Comparison of ENCODE assay signal across 8 cellular contexts in genomic region chr6:132813173-132813856, GRCh38.
DNase-seq lines count a peak whose midpoint lies in the region; ATAC-seq and FAIRE-seq lines count a peak whose summit lies in the region.

No MANE protein-coding gene starts in this region.

- peaks cover 38% of the 10 kb centered on the region for H3K36me3 ChIP-seq in NT2/D1 (ENCODE audit: insufficient read depth, insufficient read length, low read length)

- in situ Hi-C loops in ACHN (cut with HindIII; ENCODE audit: low pct_ligation_motif_present, low pct_unique_long_range_greater_than_20kb, low sequenced_read_pairs): no loop called here

- H3K4me3 ChIP-seq in NT2/D1 (ENCODE audit: insufficient read length, low read depth): peak overlapping the region; percentile 78

- H3K9me3 ChIP-seq in NT2/D1 (ENCODE audit: insufficient read depth, low read length): no peaks in the 10 kb centered on the region

- no peak for FAIRE-seq in HTR-8/SVneo (lab: Jason Lieb, UNC)

- ATAC-seq in GM18511 (IDR thresholded peaks at IDR 0.05; ENCODE audit: unreplicated experiment) (peak; percentile 37), HG03066 (IDR thresholded peaks at IDR 0.05; ENCODE audit: low read depth, unreplicated experiment) (peak; percentile 32)

- peaks cover 5% of the 10 kb centered on the region for H3K4me1 ChIP-seq in NT2/D1 (ENCODE audit: insufficient read depth, insufficient read length)

- H3K27me3 ChIP-seq in NT2/D1 (ENCODE audit: insufficient read depth, insufficient read length): no peaks in the 10 kb centered on the region

- DNase-seq in ACHN: peak; percentile 48
- no peak for DNase-seq in NT2/D1 (ENCODE audit: low read depth, low spot score)
- DNase-seq in activated effector memory CD4-positive, alpha-beta T cell treated with anti-CD3 and anti-CD28 coated beads, Interleukin-2, amount 50 U/mL, for 16 hours: peak; percentile 78
- DNase-seq in foreskin melanocyte: peak; percentile 91
- peak in 46 of 56 donors; percentile 4 to 74 (median 44) for DNase-seq in nucleus accumbens (lab: John Stamatoyannopoulos, UW)
- DNase-seq in HTR-8/SVneo (ENCODE audit: insufficient read length, low spot score): no peak

- peak overlapping the region; percentile 82 for H3K9ac ChIP-seq in NT2/D1 (ENCODE audit: insufficient read length, low read depth)

Comparison
In these comparisons a context has a peak if more than half of its experiments do, and no peak if none do; other contexts are left out.
1. DNase-seq: peak in ACHN (single experiment), activated effector memory CD4-positive, alpha-beta T cell treated with anti-CD3 and anti-CD28 coated beads, Interleukin-2, amount 50 U/mL, for 16 hours (single experiment), foreskin melanocyte (single experiment) and nucleus accumbens (46 of 56); none in NT2/D1 (single experiment) and HTR-8/SVneo (single experiment).